8 cellular contexts compared by ENCODE assay signal in genomic region chrX:37685452-37686347, GRCh38. TPM values are rescaled to one million over a fixed set of nuclear protein-coding genes. Genes with fewer than 3 reads are reported as not detected.
DNase-seq lines count a peak whose midpoint lies in the region; ATAC-seq and TF ChIP-seq lines count a peak whose summit lies in the region.

TSS of gene XK (plus strand) at chrX:37685791. CDS start at chrX:37685962, 171 bp downstream.

- peak within 1 kb of the TSS; percentile 37 for H2AFZ ChIP-seq in neuron (ENCODE audit: low read depth, low read length)

- peaks cover 3% of the 10 kb centered on the region for H3K9me3 Mint-ChIP-seq in type B pancreatic cell

- H3K4me1 ChIP-seq in neuron (ENCODE audit: insufficient read depth, low read length), result no peaks in the 10 kb centered on the region

- peaks cover 10% of the 10 kb centered on the region for H3K27me3 Mint-ChIP-seq in type B pancreatic cell

- no peaks in the 10 kb centered on the region for H3K36me3 Mint-ChIP-seq in type B pancreatic cell

- H3K36me3 ChIP-seq in neuron (ENCODE audit: insufficient read depth, low read length), result no peaks in the 10 kb centered on the region

- peak within 1 kb of the TSS; percentile 78 for H3K4me3 Mint-ChIP-seq in type B pancreatic cell

- peak within 1 kb of the TSS; percentile 31 for H3K4me3 ChIP-seq in neuron (ENCODE audit: low read length)

- no peak within 1 kb of the TSS for H3K27ac Mint-ChIP-seq in type B pancreatic cell

- H3K27me3 ChIP-seq in neuron (ENCODE audit: insufficient read depth, low read length), result peaks cover 14% of the 10 kb centered on the region

- ATAC-seq in HG03354 (IDR thresholded peaks at IDR 0.05; ENCODE audit: poor library complexity, severe bottlenecking, unreplicated experiment), result peak; percentile 71

- peak; percentile 67 for DNase-seq in activated effector memory CD4-positive, alpha-beta T cell treated with anti-CD3 and anti-CD28 coated beads, Interleukin-2, amount 50 U/mL, for 16 hours
- no peak for DNase-seq in activated effector memory CD4-positive, alpha-beta T cell treated with Interleukin-2 at 50 U/mL for 16 hours
- DNase-seq in NOMO-1 treated with dmso at 0.1 percent for 144 hours (lab: John Stamatoyannopoulos, UW; ENCODE audit: unreplicated experiment), result peak; percentile 7
- DNase-seq in activated gamma-delta T cell (lab: John Stamatoyannopoulos, UW), result peak; percentile 18
- peak; percentile 5 for DNase-seq in germinal center (ENCODE audit: low spot score)
- peak; percentile 73 for DNase-seq in type B pancreatic cell (ENCODE audit: extremely low spot score, unreplicated experiment)

- no peaks in the 10 kb centered on the region for H3K9me3 ChIP-seq in neuron (ENCODE audit: low read length)

- no peaks in the 10 kb centered on the region for H3K4me1 Mint-ChIP-seq in type B pancreatic cell (ENCODE audit: unreplicated experiment)

- TF ChIP-seq CTCF in type B pancreatic cell (conservative IDR thresholded peaks at IDR 0.05), result no peak

RNA-seq across cellular contexts. Expression of gene XK, which starts in this region (rescaled TPM):
- 1.6 and 1.7 TPM in 2 replicates for total RNA-seq in type B pancreatic cell (ENCODE audit: low replicate concordance)
